In the genomic region with DNA sequence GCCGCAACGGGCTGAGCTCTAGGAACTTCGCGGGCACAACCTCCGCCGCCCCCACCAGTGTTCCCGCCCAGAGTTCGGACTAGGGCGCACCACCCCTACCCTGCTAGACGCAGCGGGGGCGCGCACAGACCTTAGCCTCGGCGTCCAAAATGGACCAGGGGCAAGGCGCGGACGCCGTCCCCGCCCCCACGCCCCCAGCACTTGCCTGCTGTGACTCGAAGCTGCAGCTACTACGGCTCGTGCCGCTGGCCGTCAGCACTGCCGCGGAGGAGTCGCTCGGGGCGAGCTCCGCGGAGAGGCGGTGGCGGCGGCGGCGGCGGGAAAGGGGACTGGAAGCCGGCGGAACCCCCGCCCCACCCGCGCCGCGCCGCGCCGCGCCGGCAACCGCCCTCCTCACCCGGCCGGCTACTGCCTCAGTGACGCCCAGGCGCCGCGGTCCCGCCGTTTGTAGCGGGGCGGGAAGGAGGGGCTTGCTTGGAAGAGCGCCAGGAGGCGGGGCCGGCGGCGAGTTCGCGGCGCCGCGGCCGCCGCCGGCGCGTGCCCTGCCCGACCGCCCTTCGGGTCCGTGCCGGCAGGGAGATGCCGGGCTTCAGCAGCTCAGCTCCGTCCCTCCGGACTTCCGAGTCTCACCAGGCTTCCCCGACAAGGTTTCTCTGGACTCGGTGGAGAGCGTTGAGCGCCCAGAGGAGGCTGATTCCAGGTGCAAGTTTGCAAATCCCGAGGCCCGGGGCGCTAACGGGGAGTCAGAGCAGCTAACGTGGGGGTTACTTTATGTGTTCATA, we compare ENCODE assay signal across 10 cellular contexts. TPM values are rescaled to one million over a fixed set of nuclear protein-coding genes. Genes with fewer than 3 reads are reported as not detected.
DNase-seq lines count a peak whose midpoint lies in the region; ATAC-seq and TF ChIP-seq lines count a peak whose summit lies in the region.
"Had no signal": no experiment of that assay in that cellular context is flagged by ENCODE, and none has a peak within 500 bp of the region (broad histone marks: within the 10 kb centered on the region; RNA-seq: fewer than 3 reads in every experiment).

No MANE protein-coding gene starts in this region.

- WGBS in thymus, result 3% methylated on average over 95 of the region's 95 CpGs

- H3K27me3 Mint-ChIP-seq in activated naive CD8-positive, alpha-beta T cell treated with anti-CD3 and anti-CD28 coated beads, Interleukin-2, amount 10 ng/mL, durations not matched to agents 7 days and 5 days, result peaks cover 31% of the 10 kb centered on the region

- H3K4me3 ChIP-seq in kidney epithelial cell (ENCODE audit: low read depth, low read length) (peak overlapping the region; percentile 22), thymus (ENCODE audit: low read length) (peak overlapping the region; percentile 18)

- peaks cover 53% of the 10 kb centered on the region for H3K27me3 ChIP-seq in kidney epithelial cell (ENCODE audit: control insufficient read depth, insufficient read depth, low read length)
- H3K27me3 ChIP-seq in thymus (ENCODE audit: control insufficient read depth, insufficient read depth), result peaks cover 48% of the 10 kb centered on the region

- no peak overlapping the region for H3K27ac ChIP-seq in thymus (ENCODE audit: low read depth)

- H3K27ac Mint-ChIP-seq in activated naive CD8-positive, alpha-beta T cell treated with anti-CD3 and anti-CD28 coated beads, Interleukin-2, amount 10 ng/mL, durations not matched to agents 7 days and 5 days, result no peak overlapping the region
- H3K27ac Mint-ChIP-seq: naive B cell had no signal

- DNase-seq in NCI-H2081 (lab: John Stamatoyannopoulos, UW) (peak; percentile 80 to 89), NCI-H2081 treated with DMSO at 0.1 percent for 48 hours (lab: John Stamatoyannopoulos, UW) (no peak), kidney epithelial cell (ENCODE audit: low read depth) (no peak), OCI-M2 (lab: John Stamatoyannopoulos, UW; ENCODE audit: unreplicated experiment) (no peak), HT-29 (ENCODE audit: low spot score) (no peak)
- peak; percentile 29 for DNase-seq in activated naive CD8-positive, alpha-beta T cell treated with anti-CD3 and anti-CD28 coated beads, Interleukin-2, amount 10 ng/mL, durations not matched to agents 7 days and 5 days
- DNase-seq in activated CD4-positive, CD25-positive, alpha-beta regulatory T cell (lab: John Stamatoyannopoulos, UW), result no peak
- DNase-seq: activated T-cell treated with anti-CD3 and anti-CD28 coated beads for 4 hours, naive B cell had no signal

- POLR2A ChIA-PET in activated naive CD8-positive, alpha-beta T cell treated with anti-CD3 and anti-CD28 coated beads, Interleukin-2, amount 10 ng/mL, durations not matched to agents 7 days and 5 days (lab: Charles Lee), result no interaction called here

- H3K4me3 Mint-ChIP-seq in activated naive CD8-positive, alpha-beta T cell treated with anti-CD3 and anti-CD28 coated beads, Interleukin-2, amount 10 ng/mL, durations not matched to agents 7 days and 5 days, result no peak overlapping the region
- H3K4me3 Mint-ChIP-seq: naive B cell had no signal

- peaks cover 9% of the 10 kb centered on the region for H3K9me3 ChIP-seq in thymus (ENCODE audit: control insufficient read depth)

- no peak for TF ChIP-seq CTCF in kidney epithelial cell (IDR thresholded peaks at IDR 0.05; ENCODE audit: insufficient read depth, low read length, poor library complexity, severe bottlenecking)

- H3K36me3 ChIP-seq in kidney epithelial cell (ENCODE audit: control insufficient read depth, insufficient read depth, low read length) (no peaks in the 10 kb centered on the region), thymus (ENCODE audit: control insufficient read depth, insufficient read depth) (no peaks in the 10 kb centered on the region)

- H3K9me3 Mint-ChIP-seq in activated naive CD8-positive, alpha-beta T cell treated with anti-CD3 and anti-CD28 coated beads, Interleukin-2, amount 10 ng/mL, durations not matched to agents 7 days and 5 days, result peaks cover 2% of the 10 kb centered on the region

- no peaks in the 10 kb centered on the region for H3K36me3 Mint-ChIP-seq in activated naive CD8-positive, alpha-beta T cell treated with anti-CD3 and anti-CD28 coated beads, Interleukin-2, amount 10 ng/mL, durations not matched to agents 7 days and 5 days

- H3K4me1 Mint-ChIP-seq in activated naive CD8-positive, alpha-beta T cell treated with anti-CD3 and anti-CD28 coated beads, Interleukin-2, amount 10 ng/mL, durations not matched to agents 7 days and 5 days, result no peaks in the 10 kb centered on the region
- H3K4me1 Mint-ChIP-seq: naive B cell had no signal

- no peak for ATAC-seq in activated naive CD8-positive, alpha-beta T cell treated with anti-CD3 and anti-CD28 coated beads, Interleukin-2, amount 10 ng/mL, durations not matched to agents 7 days and 5 days (ENCODE audit: low read depth)

- no peaks in the 10 kb centered on the region for H3K4me1 ChIP-seq in thymus (ENCODE audit: control insufficient read depth, insufficient read depth, low read length)

RNA-seq across cellular contexts. Expression of gene ELAVL2, which starts 4.4 kb away (rescaled TPM):
- not detected for total RNA-seq in activated naive CD8-positive, alpha-beta T cell treated with anti-CD3 and anti-CD28 coated beads, Interleukin-2, amount 10 ng/mL, durations not matched to agents 7 days and 5 days
- 0.68 and 0.92 TPM in 2 replicates for total RNA-seq in kidney epithelial cell
- polyA plus RNA-seq in thymus, result 0.07 TPM
- not detected in 2 replicates for total RNA-seq in HT-29 (2014; rRNA removed; shearing (Covaris generic))

Comparison
In these comparisons a context has a peak if more than half of its experiments do, and no peak if none do; other contexts are left out.
1. DNase-seq: peak in NCI-H2081 (2 of 2) and activated naive CD8-positive, alpha-beta T cell treated with anti-CD3 and anti-CD28 coated beads, Interleukin-2, amount 10 ng/mL, durations not matched to agents 7 days and 5 days (single experiment); none in NCI-H2081 treated with DMSO at 0.1 percent for 48 hours (single experiment), kidney epithelial cell (single experiment), OCI-M2 (single experiment), HT-29 (single experiment) and activated CD4-positive, CD25-positive, alpha-beta regulatory T cell (0 of 4).